25 cellular contexts compared by ENCODE assay signal in genomic region chr2:237550057-237550415, GRCh38. TPM values are rescaled to one million over a fixed set of nuclear protein-coding genes. Genes with fewer than 3 reads are reported as not detected.
"Had no signal": no experiment of that assay in that cellular context is flagged by ENCODE, and none has a peak within 500 bp of the region (broad histone marks: within the 10 kb centered on the region; RNA-seq: fewer than 3 reads in every experiment).

No MANE protein-coding gene starts in this region.

- H3K27ac ChIP-seq: adrenal gland, breast epithelium, esophagus muscularis mucosa, gastroesophageal sphincter, heart right ventricle, neutrophil, skin epidermis, testis had no signal

- ATAC-seq: activated CD4-positive, CD25-positive, alpha-beta regulatory T cell treated with anti-CD3 and anti-CD28 coated beads, Interleukin-2, amount 50 U/mL, for 24 hours; activated naive CD4-positive, alpha-beta T cell treated with anti-CD3 and anti-CD28 coated beads, Interleukin-2, amount 50 U/mL, for 72 hours; gastroesophageal sphincter; naive thymus-derived CD8-positive, alpha-beta T cell; stimulated activated memory B cell treated with anti-CD40 and anti-IgM and Interleukin-4, amounts not matched to agents 10 μg/mL and 1 μg/mL and 100 μg/mL, for 72 hours had no signal

- H3K9me3 Mint-ChIP-seq: activated naive CD4-positive, alpha-beta T cell treated with anti-CD3 and anti-CD28 coated beads, Interleukin-2, amount 50 U/mL, for 72 hours had no signal

- H3K4me1 ChIP-seq: adrenal gland, breast epithelium, testis had no signal

- H3K4me3 Mint-ChIP-seq: stimulated activated memory B cell treated with anti-CD40 and anti-IgM and Interleukin-4, amounts not matched to agents 10 μg/mL and 1 μg/mL and 100 μg/mL, for 72 hours; T-helper 1 cell treated with Interleukin-12 subunit alpha and Interleukin-12 subunit beta and Interleukin-4 antibody, amounts not matched to agents 30 μg/mL and 1 μg/mL, for 36 hours had no signal

- H3K9me3 ChIP-seq: adrenal gland, neutrophil, testis had no signal

- H3K4me1 Mint-ChIP-seq: naive thymus-derived CD8-positive, alpha-beta T cell; stimulated activated memory B cell treated with anti-CD40 and anti-IgM and Interleukin-4, amounts not matched to agents 10 μg/mL and 1 μg/mL and 100 μg/mL, for 72 hours had no signal

- DNase-seq: activated CD4-positive, alpha-beta T cell treated with anti-CD3 and anti-CD28 coated beads, Interleukin-2, amount 50 U/mL, for 1 hour; activated CD8-positive, alpha-beta memory T cell treated with anti-CD3 and anti-CD28 coated beads, Interleukin-2, amount 50 U/mL, for 4 hours; activated gamma-delta T cell treated with Interleukin-2 at 50 U/mL for 16 hours; activated T-cell treated with anti-CD3 and anti-CD28 coated beads, Interleukin-2, amount 50 U/mL, for 48 hours; adrenal gland; cortex of kidney; effector CD8-positive, alpha-beta T cell; heart right ventricle; naive thymus-derived CD8-positive, alpha-beta T cell; stimulated activated CD4-positive, alpha-beta T cell treated with anti-CD3 and anti-CD28 coated beads, Interleukin-4, amount 100 ng/mL, for 24 hours; testis; upper lobe of left lung had no signal

- H3K36me3 ChIP-seq: adrenal gland, breast epithelium, gastroesophageal sphincter, neutrophil had no signal

- FAIRE-seq: astrocyte, endothelial cell of umbilical vein had no signal

- H3K27me3 ChIP-seq: adrenal gland, breast epithelium, esophagus muscularis mucosa, gastroesophageal sphincter, heart right ventricle, testis, upper lobe of left lung had no signal

- H3K4me3 ChIP-seq: adrenal gland, breast epithelium, esophagus muscularis mucosa, gastroesophageal sphincter, heart right ventricle, skin epidermis, testis, upper lobe of left lung had no signal

- H3K27ac Mint-ChIP-seq: activated naive CD4-positive, alpha-beta T cell treated with anti-CD3 and anti-CD28 coated beads, Interleukin-2, amount 50 U/mL, for 72 hours; stimulated activated memory B cell treated with anti-CD40 and anti-IgM and Interleukin-4, amounts not matched to agents 10 μg/mL and 1 μg/mL and 100 μg/mL, for 72 hours; T-helper 1 cell treated with Interleukin-12 subunit alpha and Interleukin-12 subunit beta and Interleukin-4 antibody, amounts not matched to agents 30 μg/mL and 1 μg/mL, for 36 hours had no signal

- H3K36me3 Mint-ChIP-seq: activated naive CD4-positive, alpha-beta T cell treated with anti-CD3 and anti-CD28 coated beads, Interleukin-2, amount 50 U/mL, for 72 hours; stimulated activated memory B cell treated with anti-CD40 and anti-IgM and Interleukin-4, amounts not matched to agents 10 μg/mL and 1 μg/mL and 100 μg/mL, for 72 hours had no signal

RNA-seq across cellular contexts. Expression of gene PRLH, which starts 16.3 kb away (rescaled TPM):
- total RNA-seq: activated naive CD4-positive, alpha-beta T cell treated with anti-CD3 and anti-CD28 coated beads, Interleukin-2, amount 50 U/mL, for 72 hours; adrenal gland; astrocyte; breast epithelium; endothelial cell of umbilical vein; esophagus muscularis mucosa; gastroesophageal sphincter; heart right ventricle; lower leg skin; mesenteric fat pad; naive thymus-derived CD8-positive, alpha-beta T cell; testis; upper lobe of left lung had no signal
- polyA plus RNA-seq: adrenal gland; endothelial cell of umbilical vein; heart right ventricle; naive thymus-derived CD8-positive, alpha-beta T cell had no signal

RNA-seq across cellular contexts. Expression of gene RAB17, which starts 40.5 kb away (rescaled TPM):
- total RNA-seq: naive thymus-derived CD8-positive, alpha-beta T cell had no signal
- polyA plus RNA-seq: naive thymus-derived CD8-positive, alpha-beta T cell had no signal
